Comparison of ENCODE assay signal across 1 cellular context in genomic region chr6:36368921-36369880, GRCh38.
TF ChIP-seq lines count a peak whose summit lies in the region.

No MANE protein-coding gene starts in this region.

TF ChIP-seq in HEK293, 187 proteins besides CTCF, POLR2A, EP300 and RAD21 (continued from another document):
- TF ChIP-seq ZNF26 (tag by site-specific recombination; IDR thresholded peaks at IDR 0.05), result no peak
- TF ChIP-seq ZNF211 (tag by site-specific recombination; IDR thresholded peaks at IDR 0.05; ENCODE audit: low read depth), result no peak
- TF ChIP-seq KLF1 (tag by site-specific recombination; IDR thresholded peaks at IDR 0.05), result no peak
- no peak for TF ChIP-seq ZNF837 (tag by site-specific recombination; IDR thresholded peaks at IDR 0.05)
TF ChIP-seq in HEK293: peak in this region for 3.
